In the genomic region with DNA sequence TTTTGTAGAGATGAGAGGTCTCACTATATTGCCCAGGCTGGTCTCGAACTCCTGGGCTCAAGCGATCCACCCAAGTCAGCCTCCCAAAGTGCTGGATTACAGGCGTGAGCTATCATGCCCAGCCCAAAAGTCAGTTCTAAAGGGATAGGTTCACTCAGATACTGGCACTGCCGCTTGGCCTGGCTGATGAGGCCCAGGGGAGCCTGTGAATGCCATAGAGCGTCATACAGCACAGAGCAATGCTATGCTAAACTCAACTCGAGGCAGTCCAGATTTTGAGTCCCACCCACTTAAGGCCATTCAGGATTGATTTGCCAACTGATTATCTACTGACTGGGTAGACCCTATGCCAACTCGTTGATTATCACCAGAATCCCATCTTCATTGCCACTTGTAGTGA, we compare ENCODE assay signal across 17 cellular contexts.
"Had no signal": no experiment of that assay in that cellular context is flagged by ENCODE, and none has a peak within 500 bp of the region (broad histone marks: within the 10 kb centered on the region; RNA-seq: fewer than 3 reads in every experiment).

No MANE protein-coding gene starts in this region.

- ATAC-seq: activated CD8-positive, alpha-beta memory T cell treated with anti-CD3 and anti-CD28 coated beads, Interleukin-2, amount 10 ng/mL, durations not matched to agents 7 days and 5 days; lower lobe of right lung; naive thymus-derived CD4-positive, alpha-beta T cell had no signal

- H3K9me3 Mint-ChIP-seq: activated T-cell treated with anti-CD3 and anti-CD28 coated beads, Interleukin-2, amount 50 U/mL, for 24 hours; naive thymus-derived CD4-positive, alpha-beta T cell; stimulated activated naive CD8-positive, alpha-beta T cell treated with anti-CD3 and anti-CD28 coated beads, Interleukin-15, Interleukin-2, amounts not matched to agents 100 ng/mL and 50 ng/mL, for 24 hours had no signal

- H3K4me1 Mint-ChIP-seq: naive thymus-derived CD4-positive, alpha-beta T cell had no signal

- H3K27me3 Mint-ChIP-seq: activated CD8-positive, alpha-beta memory T cell treated with anti-CD3 and anti-CD28 coated beads, Interleukin-2, amount 10 ng/mL, durations not matched to agents 7 days and 5 days; activated T-cell treated with anti-CD3 and anti-CD28 coated beads, Interleukin-2, amount 50 U/mL, for 24 hours; naive thymus-derived CD4-positive, alpha-beta T cell; progenitor cell of endocrine pancreas; stimulated activated naive CD8-positive, alpha-beta T cell treated with anti-CD3 and anti-CD28 coated beads, Interleukin-15, Interleukin-2, amounts not matched to agents 100 ng/mL and 50 ng/mL, for 24 hours had no signal

- H3K4me3 Mint-ChIP-seq: activated CD8-positive, alpha-beta memory T cell treated with anti-CD3 and anti-CD28 coated beads, Interleukin-2, amount 10 ng/mL, durations not matched to agents 7 days and 5 days; activated T-cell treated with anti-CD3 and anti-CD28 coated beads, Interleukin-2, amount 50 U/mL, for 24 hours; naive thymus-derived CD4-positive, alpha-beta T cell; stimulated activated naive CD8-positive, alpha-beta T cell treated with anti-CD3 and anti-CD28 coated beads, Interleukin-15, Interleukin-2, amounts not matched to agents 100 ng/mL and 50 ng/mL, for 24 hours had no signal

- DNase-seq: activated CD4-positive, alpha-beta T cell treated with anti-CD3 and anti-CD28 coated beads, Interleukin-2, amount 50 U/mL, for 4 hours; activated CD4-positive, CD25-positive, alpha-beta regulatory T cell treated with anti-CD3 and anti-CD28 coated beads, Interleukin-2, amount 50 U/mL, for 72 hours; activated CD8-positive, alpha-beta memory T cell treated with anti-CD3 and anti-CD28 coated beads, Interleukin-2, amount 10 ng/mL, durations not matched to agents 7 days and 5 days; activated gamma-delta T cell treated with Interleukin-2 at 50 U/mL for 16 hours; activated T-cell treated with anti-CD3 and anti-CD28 coated beads, Interleukin-2, amount 50 U/mL, for 24 hours; central memory CD4-positive, alpha-beta T cell; effector memory CD4-positive, alpha-beta T cell; hypothalamus; kidney glomerular epithelial cell; lower lobe of right lung; naive thymus-derived CD4-positive, alpha-beta T cell; sigmoid colon; stimulated activated CD4-positive, alpha-beta T cell treated with anti-CD3 and anti-CD28 coated beads, Interleukin-4, amount 100 ng/mL, for 1 hour; stimulated activated CD8-positive, alpha-beta memory T cell treated with anti-CD3 and anti-CD28 coated beads, Interleukin-4, amount 100 ng/mL, for 48 hours; testis had no signal

- H3K27ac Mint-ChIP-seq: activated CD8-positive, alpha-beta memory T cell treated with anti-CD3 and anti-CD28 coated beads, Interleukin-2, amount 10 ng/mL, durations not matched to agents 7 days and 5 days; naive thymus-derived CD4-positive, alpha-beta T cell; stimulated activated naive CD8-positive, alpha-beta T cell treated with anti-CD3 and anti-CD28 coated beads, Interleukin-15, Interleukin-2, amounts not matched to agents 100 ng/mL and 50 ng/mL, for 24 hours had no signal

- H3K4me3 ChIP-seq: lower lobe of right lung, sigmoid colon, testis had no signal

- H3K27ac ChIP-seq: lower lobe of right lung, sigmoid colon, testis had no signal
